ENCODE assay signal across 17 cellular contexts in genomic region chr15:101429191-101429590, GRCh38.
DNase-seq lines count a peak whose midpoint lies in the region; ATAC-seq and TF ChIP-seq lines count a peak whose summit lies in the region.
"Had no signal": no experiment of that assay in that cellular context is flagged by ENCODE, and none has a peak within 500 bp of the region (broad histone marks: within the 10 kb centered on the region; RNA-seq: fewer than 3 reads in every experiment).

No MANE protein-coding gene starts in this region.

- H3K4me3 Mint-ChIP-seq in activated CD8-positive, alpha-beta memory T cell treated with anti-CD3 and anti-CD28 coated beads, Interleukin-2, amount 10 ng/mL, durations not matched to agents 7 days and 5 days = no peak overlapping the region
- no peak overlapping the region for H3K4me3 Mint-ChIP-seq in osteocyte (ENCODE audit: unreplicated experiment)
- H3K4me3 Mint-ChIP-seq in stimulated activated naive CD8-positive, alpha-beta T cell treated with anti-CD3 and anti-CD28 coated beads, Interleukin-15, amount 100 ng/mL, for 72 hours = no peak overlapping the region
- H3K4me3 Mint-ChIP-seq: B cell; CD14-positive monocyte; CD4-positive, alpha-beta T cell; CD8-positive, alpha-beta memory T cell; HFFc6 had no signal

- no peaks in the 10 kb centered on the region for H3K36me3 Mint-ChIP-seq in activated CD8-positive, alpha-beta memory T cell treated with anti-CD3 and anti-CD28 coated beads, Interleukin-2, amount 10 ng/mL, durations not matched to agents 7 days and 5 days
- no peaks in the 10 kb centered on the region for H3K36me3 Mint-ChIP-seq in osteocyte (ENCODE audit: unreplicated experiment)
- H3K36me3 Mint-ChIP-seq: CD14-positive monocyte; CD8-positive, alpha-beta memory T cell had no signal

- TF ChIP-seq CTCF in osteocyte (IDR thresholded peaks at IDR 0.05) = no peak

- no peaks in the 10 kb centered on the region for H3K9me3 Mint-ChIP-seq in activated CD8-positive, alpha-beta memory T cell treated with anti-CD3 and anti-CD28 coated beads, Interleukin-2, amount 10 ng/mL, durations not matched to agents 7 days and 5 days (ENCODE audit: low read depth)
- no peaks in the 10 kb centered on the region for H3K9me3 Mint-ChIP-seq in osteocyte (ENCODE audit: unreplicated experiment)
- no peaks in the 10 kb centered on the region for H3K9me3 Mint-ChIP-seq in stimulated activated naive CD8-positive, alpha-beta T cell treated with anti-CD3 and anti-CD28 coated beads, Interleukin-15, amount 100 ng/mL, for 72 hours
- H3K9me3 Mint-ChIP-seq: CD14-positive monocyte; CD4-positive, alpha-beta T cell; HFFc6 had no signal

- peaks cover 2% of the 10 kb centered on the region for H3K27me3 Mint-ChIP-seq in activated CD8-positive, alpha-beta memory T cell treated with anti-CD3 and anti-CD28 coated beads, Interleukin-2, amount 10 ng/mL, durations not matched to agents 7 days and 5 days
- H3K27me3 Mint-ChIP-seq in osteocyte (ENCODE audit: unreplicated experiment) = peaks cover 14% of the 10 kb centered on the region
- peaks cover 20% of the 10 kb centered on the region for H3K27me3 Mint-ChIP-seq in stimulated activated naive CD8-positive, alpha-beta T cell treated with anti-CD3 and anti-CD28 coated beads, Interleukin-15, amount 100 ng/mL, for 72 hours

- ATAC-seq in activated CD8-positive, alpha-beta memory T cell treated with anti-CD3 and anti-CD28 coated beads, Interleukin-2, amount 10 ng/mL, durations not matched to agents 7 days and 5 days = no peak
- ATAC-seq in stimulated activated naive CD8-positive, alpha-beta T cell treated with anti-CD3 and anti-CD28 coated beads, Interleukin-15, amount 100 ng/mL, for 72 hours = no peak

- peak; percentile 24 for DNase-seq in activated CD8-positive, alpha-beta memory T cell treated with anti-CD3 and anti-CD28 coated beads for 24 hours
- DNase-seq in activated CD8-positive, alpha-beta memory T cell treated with anti-CD3 and anti-CD28 coated beads, Interleukin-2, amount 10 ng/mL, durations not matched to agents 7 days and 5 days = no peak
- DNase-seq in kidney tubule cell (ENCODE audit: low spot score) = peak; percentile 26
- peak; percentile 53 for DNase-seq in osteocyte (ENCODE audit: extremely low spot score, unreplicated experiment)
- no peak for DNase-seq in stimulated activated naive CD8-positive, alpha-beta T cell treated with anti-CD3 and anti-CD28 coated beads, Interleukin-15, amount 100 ng/mL, for 72 hours
- no peak for DNase-seq in pons (ENCODE audit: low spot score)
- DNase-seq in NCI-H774 (lab: John Stamatoyannopoulos, UW) = no peak
- DNase-seq in SIG-M5 (lab: John Stamatoyannopoulos, UW) = no peak
- DNase-seq: CD4-positive, alpha-beta T cell; CD8-positive, alpha-beta memory T cell; DMS 273 treated with DMSO at 0.1 percent for 48 hours; DMS79; GF-D8; GOT3; HFFc6 had no signal

- H3K4me1 Mint-ChIP-seq in activated CD8-positive, alpha-beta memory T cell treated with anti-CD3 and anti-CD28 coated beads, Interleukin-2, amount 10 ng/mL, durations not matched to agents 7 days and 5 days = no peaks in the 10 kb centered on the region
- no peaks in the 10 kb centered on the region for H3K4me1 Mint-ChIP-seq in osteocyte (ENCODE audit: unreplicated experiment)
- no peaks in the 10 kb centered on the region for H3K4me1 Mint-ChIP-seq in stimulated activated naive CD8-positive, alpha-beta T cell treated with anti-CD3 and anti-CD28 coated beads, Interleukin-15, amount 100 ng/mL, for 72 hours
- H3K4me1 Mint-ChIP-seq: B cell; CD14-positive monocyte; CD8-positive, alpha-beta memory T cell had no signal

- CTCF ChIA-PET in activated CD8-positive, alpha-beta memory T cell treated with anti-CD3 and anti-CD28 coated beads, Interleukin-2, amount 10 ng/mL, durations not matched to agents 7 days and 5 days (lab: Charles Lee) = no interaction called here

- H3K27ac Mint-ChIP-seq in activated CD8-positive, alpha-beta memory T cell treated with anti-CD3 and anti-CD28 coated beads, Interleukin-2, amount 10 ng/mL, durations not matched to agents 7 days and 5 days = no peak overlapping the region
- no peak overlapping the region for H3K27ac Mint-ChIP-seq in osteocyte (ENCODE audit: unreplicated experiment)
- H3K27ac Mint-ChIP-seq in stimulated activated naive CD8-positive, alpha-beta T cell treated with anti-CD3 and anti-CD28 coated beads, Interleukin-15, amount 100 ng/mL, for 72 hours = no peak overlapping the region
- H3K27ac Mint-ChIP-seq: B cell; CD14-positive monocyte; CD4-positive, alpha-beta T cell; CD8-positive, alpha-beta memory T cell; HFFc6 had no signal

Comparison
In these comparisons a context has a peak if more than half of its experiments do, and no peak if none do; other contexts are left out.
1. DNase-seq: peak in activated CD8-positive, alpha-beta memory T cell treated with anti-CD3 and anti-CD28 coated beads for 24 hours (single experiment), kidney tubule cell (single experiment) and osteocyte (single experiment); none in activated CD8-positive, alpha-beta memory T cell treated with anti-CD3 and anti-CD28 coated beads, Interleukin-2, amount 10 ng/mL, durations not matched to agents 7 days and 5 days (single experiment), stimulated activated naive CD8-positive, alpha-beta T cell treated with anti-CD3 and anti-CD28 coated beads, Interleukin-15, amount 100 ng/mL, for 72 hours (0 of 2), pons (single experiment), NCI-H774 (single experiment) and SIG-M5 (single experiment).